8 cellular contexts compared by ENCODE assay signal in genomic region chrX:40663880-40664630, GRCh38. TPM values are rescaled to one million over a fixed set of nuclear protein-coding genes. Genes with fewer than 3 reads are reported as not detected.
DNase-seq lines count a peak whose midpoint lies in the region; ATAC-seq, FAIRE-seq and TF ChIP-seq lines count a peak whose summit lies in the region.

No MANE protein-coding gene starts in this region.

- FAIRE-seq in H1 (lab: Jason Lieb, UNC) = peak; percentile 42

- H3K4me3 ChIP-seq in LNCaP clone FGC (ENCODE audit: low read depth, low read length) (no peak overlapping the region), H1 (ENCODE audit: extremely low read depth in 1 of 4, insufficient read depth in 2 of 4, low read depth in 3 of 4, low read length in 4 of 4) (no peak overlapping the region)

- no peak for TF ChIP-seq CTCF in CD4-positive, alpha-beta T cell (IDR thresholded peaks at IDR 0.05)
- TF ChIP-seq CTCF in LNCaP clone FGC (IDR thresholded peaks at IDR 0.05; ENCODE audit: control insufficient read depth, extremely low read depth, insufficient read depth) (peak; percentile 40), H1 (IDR thresholded peaks at IDR 0.05; ENCODE audit: control extremely low read depth in 1 of 3, insufficient read depth in 1 of 3, low read depth in 1 of 3, low read length in 3 of 3) (peak in 2 of 3 experiments; percentile 40 to 46; a peak in 2 of 4 replicates), natural killer cell (IDR thresholded peaks at IDR 0.05) (no peak)

- H3K27me3 Mint-ChIP-seq in CD4-positive, alpha-beta T cell = no peaks in the 10 kb centered on the region
- no peaks in the 10 kb centered on the region for H3K27me3 Mint-ChIP-seq in natural killer cell (ENCODE audit: low read depth in 2 of 2)
- H3K27me3 Mint-ChIP-seq in activated naive CD8-positive, alpha-beta T cell treated with anti-CD3 and anti-CD28 coated beads for 36 hours = no peaks in the 10 kb centered on the region

- TF ChIP-seq POLR2A in H1 (IDR thresholded peaks at IDR 0.05; ENCODE audit: control extremely low read depth in 1 of 2, low read depth in 2 of 2, low read length in 2 of 2) = no peak

- POLR2A ChIA-PET in CD4-positive, alpha-beta T cell (lab: Charles Lee) = no interaction called here
- POLR2A ChIA-PET in H1 (lab: Charles Lee; ENCODE audit: partially characterized antibody) = no interaction called here

- no peak for TF ChIP-seq EP300 in H1 (IDR thresholded peaks at IDR 0.05; ENCODE audit: borderline replicate concordance in 1 of 2, low read depth in 2 of 2, low read length in 2 of 2)

- H3K27me3 ChIP-seq in CD4-positive, alpha-beta T cell (ENCODE audit: control insufficient read depth, insufficient read depth, low read length) = no peaks in the 10 kb centered on the region
- H3K27me3 ChIP-seq in H1 (replicated peaks in 1 of 4; ENCODE audit: control insufficient read depth in 3 of 4, extremely low read depth in 1 of 4, insufficient read depth in 3 of 4, low read length in 3 of 4) = no peaks in the 10 kb centered on the region

- H3K23me2 ChIP-seq in H1 (ENCODE audit: low read depth, low read length) = no peaks in the 10 kb centered on the region

- WGBS in H1 (ENCODE audit: extremely low coverage in 1 of 2, insufficient coverage in 1 of 2, insufficient read length in 1 of 2, insufficient replicate concordance in 2 of 2, low coverage in 1 of 2, low lambda C conversion rate in 2 of 2, missing lambda C conversion rate in 1 of 2), 2 experiments = 79% methylated on average over 6 of the region's 6 CpGs; no CpG with 5 or more reads in 1 of the 2 experiments

- TF ChIP-seq RAD21 in H1 (IDR thresholded peaks at IDR 0.05 in 1 of 2, conservative IDR thresholded peaks at IDR 0.05 in 1 of 2; ENCODE audit: low read depth in 2 of 2, low read length in 2 of 2) = peak; percentile 22 to 35; a peak in 3 of 4 replicates

- no peak overlapping the region for H4K91ac ChIP-seq in H1 (replicated peaks; ENCODE audit: insufficient read length, low read length)

- no peak overlapping the region for H3K4me2 ChIP-seq in H1 (ENCODE audit: insufficient read depth in 1 of 2, low read depth in 2 of 2, low read length in 2 of 2)

- H3K9me3 Mint-ChIP-seq in CD4-positive, alpha-beta T cell = no peaks in the 10 kb centered on the region
- no peaks in the 10 kb centered on the region for H3K9me3 Mint-ChIP-seq in natural killer cell
- no peaks in the 10 kb centered on the region for H3K9me3 Mint-ChIP-seq in activated naive CD8-positive, alpha-beta T cell treated with anti-CD3 and anti-CD28 coated beads for 36 hours

- H3K36me3 ChIP-seq in H1 (ENCODE audit: control insufficient read depth in 2 of 4, insufficient read depth in 4 of 4, low read length in 3 of 4) = peaks cover 15 to 91% (median 49%) of the 10 kb centered on the region in 4 experiments; a peak in 7 of 8 replicates

- no peak overlapping the region for H2BK5ac ChIP-seq in H1 (ENCODE audit: low read depth, low read length)

- CTCF ChIA-PET in CD4-positive, alpha-beta T cell (lab: Charles Lee) = interaction anchor here (0.9 to 1.0 kb wide), 2 partner anchors 12 to 30 kb away, joined by 3 read pairs; no protein-coding TSS in a partner anchor
- CTCF ChIA-PET in H1 (lab: Charles Lee; ENCODE audit: partially characterized antibody) = interaction anchor here (1.0 kb wide), 1 partner anchor 12 kb away, joined by 3 read pairs; no protein-coding TSS in a partner anchor

- ATAC-seq in CD4-positive, alpha-beta T cell (ENCODE audit: poor library complexity) = no peak
- ATAC-seq in natural killer cell (no peak), left colon (no peak)

- H3K4me1 ChIP-seq in H1 (replicated peaks in 1 of 4; ENCODE audit: control insufficient read depth in 3 of 4, insufficient read depth in 4 of 4, low read length in 3 of 4) = no peaks in the 10 kb centered on the region

- H2BK120ac ChIP-seq in H1 (replicated peaks; ENCODE audit: low read depth, low read length) = no peak overlapping the region

- no peak overlapping the region for H2AK5ac ChIP-seq in H1 (ENCODE audit: low read depth, low read length)

- H3K4ac ChIP-seq in H1 (replicated peaks; ENCODE audit: insufficient read length, low read depth, low read length) = no peak overlapping the region

- no peak overlapping the region for H2AFZ ChIP-seq in H1 (ENCODE audit: low read length)

- H3K79me2 ChIP-seq in H1 (ENCODE audit: control insufficient read depth in 1 of 2, insufficient read depth in 2 of 2, low read length in 2 of 2) = no peaks in the 10 kb centered on the region

- no peak overlapping the region for H3K27ac ChIP-seq in CD4-positive, alpha-beta T cell (ENCODE audit: low read depth, low read length)
- H3K27ac ChIP-seq in H1 (ENCODE audit: low read depth, low read length) = no peak overlapping the region

- no peak overlapping the region for H3K23ac ChIP-seq in H1 (ENCODE audit: insufficient read length)

- no peak overlapping the region for H3K14ac ChIP-seq in H1 (ENCODE audit: insufficient read length)

- no peaks in the 10 kb centered on the region for H3K4me1 Mint-ChIP-seq in CD4-positive, alpha-beta T cell (ENCODE audit: low read depth)
- peaks cover 19 to 25% of the 10 kb centered on the region in 2 donors for H3K4me1 Mint-ChIP-seq in natural killer cell
- H3K4me1 Mint-ChIP-seq in activated naive CD8-positive, alpha-beta T cell treated with anti-CD3 and anti-CD28 coated beads for 36 hours = peaks cover 3% of the 10 kb centered on the region

- intact Hi-C loops in CD4-positive, alpha-beta T cell (cut with DNase I, micrococcal nuclease) = no loop called here
- intact Hi-C loops in natural killer cell (cut with micrococcal nuclease) (no loop called here), left colon (cut with DNase I, micrococcal nuclease) (no loop called here)

- H3K9me3 ChIP-seq in CD4-positive, alpha-beta T cell (ENCODE audit: control insufficient read depth, low read length) = no peaks in the 10 kb centered on the region
- no peaks in the 10 kb centered on the region for H3K9me3 ChIP-seq in H1 (ENCODE audit: insufficient read depth in 2 of 2, low read depth in 1 of 2, low read length in 1 of 2)

- no peak overlapping the region for H3K9ac ChIP-seq in H1 (replicated peaks in 1 of 4; ENCODE audit: extremely low read depth in 1 of 4, low read depth in 3 of 4, low read length in 3 of 4)

- no peak overlapping the region for H4K5ac ChIP-seq in H1 (ENCODE audit: insufficient read length, low read depth, low read length)

- no peaks in the 10 kb centered on the region for H3K79me1 ChIP-seq in H1 (ENCODE audit: low read depth, low read length)

- no peak for DNase-seq in CD4-positive, alpha-beta T cell
- DNase-seq in LNCaP clone FGC (ENCODE audit: low read depth) (no peak), H1 (ENCODE audit: low read depth in 1 of 2, low spot score in 2 of 2) (no peak), natural killer cell (no peak), left colon (no peak), SIG-M5 treated with dmso at 0.1 percent for 504 hours (lab: John Stamatoyannopoulos, UW; ENCODE audit: unreplicated experiment) (no peak)
- no peak for DNase-seq in activated naive CD8-positive, alpha-beta T cell treated with anti-CD3 and anti-CD28 coated beads for 36 hours
- DNase-seq in activated CD4-positive, alpha-beta T cell treated with anti-CD3 and anti-CD28 coated beads for 4 hours = no peak

- H2BK20ac ChIP-seq in H1 (ENCODE audit: low read length) = no peak overlapping the region

- H3K18ac ChIP-seq in H1 (ENCODE audit: extremely low read depth, low read length) = no peak overlapping the region

- H2BK15ac ChIP-seq in H1 (ENCODE audit: low read length) = no peak overlapping the region

- peaks cover 74% of the 10 kb centered on the region for H3K36me3 Mint-ChIP-seq in CD4-positive, alpha-beta T cell (ENCODE audit: low read depth)
- peaks cover 40% of the 10 kb centered on the region for H3K36me3 Mint-ChIP-seq in natural killer cell
- H3K36me3 Mint-ChIP-seq in activated naive CD8-positive, alpha-beta T cell treated with anti-CD3 and anti-CD28 coated beads for 36 hours = peaks cover 5% of the 10 kb centered on the region

- no peak overlapping the region for H3K4me3 Mint-ChIP-seq in CD4-positive, alpha-beta T cell
- peak overlapping the region; percentile 64 for H3K4me3 Mint-ChIP-seq in natural killer cell
- no peak overlapping the region for H3K4me3 Mint-ChIP-seq in activated naive CD8-positive, alpha-beta T cell treated with anti-CD3 and anti-CD28 coated beads for 36 hours

- H3K27ac Mint-ChIP-seq in CD4-positive, alpha-beta T cell = peak overlapping the region; percentile 61
- H3K27ac Mint-ChIP-seq in natural killer cell = peak overlapping the region; percentile 78
- no peak overlapping the region for H3K27ac Mint-ChIP-seq in activated naive CD8-positive, alpha-beta T cell treated with anti-CD3 and anti-CD28 coated beads for 36 hours

- H4K20me1 ChIP-seq in H1 (replicated peaks in 1 of 2; ENCODE audit: control insufficient read depth in 1 of 2, insufficient read depth in 2 of 2, low read length in 2 of 2) = no peaks in the 10 kb centered on the region

- no peak overlapping the region for H4K8ac ChIP-seq in H1 (ENCODE audit: extremely low read depth, insufficient read depth, low read length)

- H2BK12ac ChIP-seq in H1 (ENCODE audit: low read depth, low read length) = no peak overlapping the region

- no peak overlapping the region for H3K56ac ChIP-seq in H1 (replicated peaks; ENCODE audit: insufficient read length, low read depth, low read length)

RNA-seq across cellular contexts. Expression of gene CXorf38, which starts 16.7 kb away (rescaled TPM):
- total RNA-seq in CD4-positive, alpha-beta T cell = 10 to 100 TPM in 1 of 2 experiments, 1 to 10 TPM in 1; 9.4 to 10.4 TPM
- 6.4 and 7.2 TPM in 2 replicates for total RNA-seq in H1 (2021; fragmentation: NEBNext Ultra II Directional; extraction: Animal tissue kit (Norgen Biotek cat#: 25700))
- 3.6 and 3.7 TPM in 2 replicates for polyA plus RNA-seq in H1 (2011; rRNA removed)
- 5.8 TPM for polyA plus RNA-seq in H1 (2011; cell fraction: cytosol; rRNA removed)
- polyA plus RNA-seq in H1 (2011; cell fraction: nucleus; rRNA removed) = 3.6 TPM
- polyA plus RNA-seq in H1 (2012, experiment 1 of 2) = 4.1 to 5.9 TPM (median 4.9 TPM) in 4 replicates
- 1.1 TPM for polyA plus RNA-seq in H1 (2012, experiment 2 of 2)
- 4.5 TPM for polyA plus RNA-seq in H1 (2013, experiment 1 of 2)
- polyA plus RNA-seq in H1 (2013, experiment 2 of 2) = 4.4 TPM
- 4.0 and 4.6 TPM in 2 replicates for polyA minus RNA-seq in H1 (2011; rRNA and poly(A)+ RNA removed)
- polyA minus RNA-seq in H1 (2011; cell fraction: cytosol; rRNA and poly(A)+ RNA removed) = 2.6 TPM
- 6.0 TPM for polyA minus RNA-seq in H1 (2011; cell fraction: nucleus; rRNA and poly(A)+ RNA removed)
- 10 to 100 TPM; 27.5 to 46.1 (median 30.9) TPM for total RNA-seq in natural killer cell
- total RNA-seq in left colon = 10 to 100 TPM; 15.5 to 16.7 TPM
- 10 to 100 TPM; 17.5 to 17.7 TPM for total RNA-seq in activated naive CD8-positive, alpha-beta T cell treated with anti-CD3 and anti-CD28 coated beads for 36 hours

RNA-seq across cellular contexts. Expression of gene MPC1L, which starts 40.8 kb away (rescaled TPM):
- total RNA-seq in CD4-positive, alpha-beta T cell = not detected
- not detected in 2 replicates for total RNA-seq in H1 (2021; fragmentation: NEBNext Ultra II Directional; extraction: Animal tissue kit (Norgen Biotek cat#: 25700))
- not detected in 2 replicates for polyA plus RNA-seq in H1 (2011; rRNA removed)
- not detected for polyA plus RNA-seq in H1 (2011; cell fraction: cytosol; rRNA removed)
- polyA plus RNA-seq in H1 (2011; cell fraction: nucleus; rRNA removed) = not detected
- polyA plus RNA-seq in H1 (2012, experiment 1 of 2) = not detected in 4 replicates
- not detected for polyA plus RNA-seq in H1 (2012, experiment 2 of 2)
- not detected for polyA plus RNA-seq in H1 (2013, experiment 1 of 2)
- not detected for polyA plus RNA-seq in H1 (2013, experiment 2 of 2)
- polyA minus RNA-seq in H1 (2011; rRNA and poly(A)+ RNA removed) = not detected in 2 replicates
- not detected for polyA minus RNA-seq in H1 (2011; cell fraction: cytosol; rRNA and poly(A)+ RNA removed)
- not detected for polyA minus RNA-seq in H1 (2011; cell fraction: nucleus; rRNA and poly(A)+ RNA removed)
- total RNA-seq in natural killer cell (not detected), left colon (not detected)
- total RNA-seq in activated naive CD8-positive, alpha-beta T cell treated with anti-CD3 and anti-CD28 coated beads for 36 hours = not detected

Comparison
In these comparisons a context has a peak if more than half of its experiments do, and no peak if none do; other contexts are left out.
1. CTCF ChIP-seq: peak in LNCaP clone FGC (single experiment) and H1 (2 of 3); none in CD4-positive, alpha-beta T cell (single experiment) and natural killer cell (single experiment).